1 cellular context compared by ENCODE assay signal in the genomic region with DNA sequence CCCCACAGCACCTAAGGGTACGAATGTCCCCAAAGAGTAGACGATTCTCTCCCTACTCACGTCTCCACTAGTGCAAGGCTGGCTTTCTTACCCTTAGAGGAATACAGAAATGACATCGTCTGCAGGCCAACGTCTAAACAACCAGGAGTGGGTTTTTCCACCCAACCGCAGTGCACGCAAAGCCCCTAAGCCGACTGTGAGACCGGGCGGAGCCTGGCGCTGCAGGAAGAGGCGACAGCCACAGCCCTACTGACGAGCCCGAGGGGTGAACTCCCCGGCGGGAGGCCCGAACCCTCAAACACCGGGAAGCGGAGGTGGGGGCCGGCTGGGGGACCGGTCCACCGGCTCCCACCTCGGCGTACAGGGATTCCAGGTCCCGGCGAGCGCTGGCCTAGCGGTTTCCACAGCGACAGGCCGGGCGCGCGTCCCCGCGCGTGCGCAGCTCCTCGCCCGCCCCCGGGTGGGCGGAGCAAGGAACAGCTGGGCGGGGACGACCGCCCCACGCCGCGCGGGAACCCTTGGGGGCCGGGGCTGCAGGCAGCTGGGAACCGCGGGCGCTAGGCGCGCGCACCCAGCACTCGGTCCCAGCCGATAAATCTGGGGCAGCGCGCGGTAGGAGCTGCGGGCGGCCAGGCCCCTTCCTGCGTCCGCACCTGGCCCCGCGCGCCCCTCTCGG.
TF ChIP-seq lines count a peak whose summit lies in the region.

A gene with protein sequence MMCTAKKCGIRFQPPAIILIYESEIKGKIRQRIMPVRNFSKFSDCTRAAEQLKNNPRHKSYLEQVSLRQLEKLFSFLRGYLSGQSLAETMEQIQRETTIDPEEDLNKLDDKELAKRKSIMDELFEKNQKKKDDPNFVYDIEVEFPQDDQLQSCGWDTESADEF (minus strand): TSS at position 413 of the 676 bp plus-strand sequence. CDS start 3,593 bp downstream, outside the sequence.
A gene (plus strand): TSS at position 540 of the 676 bp plus-strand sequence.

TF ChIP-seq in K562, 482 proteins besides CTCF, POLR2A, EP300 and RAD21 (continued from another document and continues in another):
- TF ChIP-seq, protein P1, sequence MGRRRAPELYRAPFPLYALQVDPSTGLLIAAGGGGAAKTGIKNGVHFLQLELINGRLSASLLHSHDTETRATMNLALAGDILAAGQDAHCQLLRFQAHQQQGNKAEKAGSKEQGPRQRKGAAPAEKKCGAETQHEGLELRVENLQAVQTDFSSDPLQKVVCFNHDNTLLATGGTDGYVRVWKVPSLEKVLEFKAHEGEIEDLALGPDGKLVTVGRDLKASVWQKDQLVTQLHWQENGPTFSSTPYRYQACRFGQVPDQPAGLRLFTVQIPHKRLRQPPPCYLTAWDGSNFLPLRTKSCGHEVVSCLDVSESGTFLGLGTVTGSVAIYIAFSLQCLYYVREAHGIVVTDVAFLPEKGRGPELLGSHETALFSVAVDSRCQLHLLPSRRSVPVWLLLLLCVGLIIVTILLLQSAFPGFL (CRISPR knock-in tag; IDR thresholded peaks at IDR 0.05) = no peak
- TF ChIP-seq ARNT (IDR thresholded peaks at IDR 0.05) = no peak
- no peak; the same call in 1 of the 2 replicates for TF ChIP-seq ZNF431 (CRISPR knock-in tag; IDR thresholded peaks at IDR 0.05)
- no peak; the same call in 1 of the 2 replicates for TF ChIP-seq EP400 (IDR thresholded peaks at IDR 0.05)
- TF ChIP-seq, protein P2, sequence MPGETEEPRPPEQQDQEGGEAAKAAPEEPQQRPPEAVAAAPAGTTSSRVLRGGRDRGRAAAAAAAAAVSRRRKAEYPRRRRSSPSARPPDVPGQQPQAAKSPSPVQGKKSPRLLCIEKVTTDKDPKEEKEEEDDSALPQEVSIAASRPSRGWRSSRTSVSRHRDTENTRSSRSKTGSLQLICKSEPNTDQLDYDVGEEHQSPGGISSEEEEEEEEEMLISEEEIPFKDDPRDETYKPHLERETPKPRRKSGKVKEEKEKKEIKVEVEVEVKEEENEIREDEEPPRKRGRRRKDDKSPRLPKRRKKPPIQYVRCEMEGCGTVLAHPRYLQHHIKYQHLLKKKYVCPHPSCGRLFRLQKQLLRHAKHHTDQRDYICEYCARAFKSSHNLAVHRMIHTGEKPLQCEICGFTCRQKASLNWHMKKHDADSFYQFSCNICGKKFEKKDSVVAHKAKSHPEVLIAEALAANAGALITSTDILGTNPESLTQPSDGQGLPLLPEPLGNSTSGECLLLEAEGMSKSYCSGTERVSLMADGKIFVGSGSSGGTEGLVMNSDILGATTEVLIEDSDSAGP (CRISPR knock-in tag; IDR thresholded peaks at IDR 0.05) = no peak
- TF ChIP-seq KDM5B (IDR thresholded peaks at IDR 0.05; ENCODE audit: insufficient replicate concordance, low read depth, low read length) = peak; percentile 57
- TF ChIP-seq, protein P3, sequence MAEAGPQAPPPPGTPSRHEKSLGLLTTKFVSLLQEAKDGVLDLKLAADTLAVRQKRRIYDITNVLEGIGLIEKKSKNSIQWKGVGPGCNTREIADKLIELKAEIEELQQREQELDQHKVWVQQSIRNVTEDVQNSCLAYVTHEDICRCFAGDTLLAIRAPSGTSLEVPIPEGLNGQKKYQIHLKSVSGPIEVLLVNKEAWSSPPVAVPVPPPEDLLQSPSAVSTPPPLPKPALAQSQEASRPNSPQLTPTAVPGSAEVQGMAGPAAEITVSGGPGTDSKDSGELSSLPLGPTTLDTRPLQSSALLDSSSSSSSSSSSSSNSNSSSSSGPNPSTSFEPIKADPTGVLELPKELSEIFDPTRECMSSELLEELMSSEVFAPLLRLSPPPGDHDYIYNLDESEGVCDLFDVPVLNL (CRISPR knock-in tag; IDR thresholded peaks at IDR 0.05; ENCODE audit: low read depth) = no peak
- no peak for TF ChIP-seq NFIX (CRISPR knock-in tag; IDR thresholded peaks at IDR 0.05; ENCODE audit: low read depth)
- TF ChIP-seq, protein P4, sequence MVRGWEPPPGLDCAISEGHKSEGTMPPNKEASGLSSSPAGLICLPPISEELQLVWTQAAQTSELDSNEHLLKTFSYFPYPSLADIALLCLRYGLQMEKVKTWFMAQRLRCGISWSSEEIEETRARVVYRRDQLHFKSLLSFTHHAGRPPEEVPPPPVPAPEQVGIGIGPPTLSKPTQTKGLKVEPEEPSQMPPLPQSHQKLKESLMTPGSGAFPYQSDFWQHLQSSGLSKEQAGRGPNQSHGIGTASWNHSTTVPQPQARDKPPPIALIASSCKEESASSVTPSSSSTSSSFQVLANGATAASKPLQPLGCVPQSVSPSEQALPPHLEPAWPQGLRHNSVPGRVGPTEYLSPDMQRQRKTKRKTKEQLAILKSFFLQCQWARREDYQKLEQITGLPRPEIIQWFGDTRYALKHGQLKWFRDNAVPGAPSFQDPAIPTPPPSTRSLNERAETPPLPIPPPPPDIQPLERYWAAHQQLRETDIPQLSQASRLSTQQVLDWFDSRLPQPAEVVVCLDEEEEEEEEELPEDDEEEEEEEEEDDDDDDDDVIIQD (CRISPR knock-in tag; IDR thresholded peaks at IDR 0.05) = no peak
- TF ChIP-seq NBN (IDR thresholded peaks at IDR 0.05; ENCODE audit: low read depth) = no peak
- TF ChIP-seq, protein P5, sequence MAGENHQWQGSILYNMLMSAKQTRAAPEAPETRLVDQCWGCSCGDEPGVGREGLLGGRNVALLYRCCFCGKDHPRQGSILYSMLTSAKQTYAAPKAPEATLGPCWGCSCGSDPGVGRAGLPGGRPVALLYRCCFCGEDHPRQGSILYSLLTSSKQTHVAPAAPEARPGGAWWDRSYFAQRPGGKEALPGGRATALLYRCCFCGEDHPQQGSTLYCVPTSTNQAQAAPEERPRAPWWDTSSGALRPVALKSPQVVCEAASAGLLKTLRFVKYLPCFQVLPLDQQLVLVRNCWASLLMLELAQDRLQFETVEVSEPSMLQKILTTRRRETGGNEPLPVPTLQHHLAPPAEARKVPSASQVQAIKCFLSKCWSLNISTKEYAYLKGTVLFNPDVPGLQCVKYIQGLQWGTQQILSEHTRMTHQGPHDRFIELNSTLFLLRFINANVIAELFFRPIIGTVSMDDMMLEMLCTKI (IDR thresholded peaks at IDR 0.05; ENCODE audit: partially characterized antibody) = no peak
- TF ChIP-seq ZNF707 (CRISPR knock-in tag; conservative IDR thresholded peaks at IDR 0.05) = no peak
- TF ChIP-seq ILF3 (IDR thresholded peaks at IDR 0.05; ENCODE audit: borderline replicate concordance) = 0 out of 2 replicates have a peak, but pooled peaks have one; percentile 59
- no peak for TF ChIP-seq SLC30A9 (CRISPR knock-in tag; IDR thresholded peaks at IDR 0.05)
- TF ChIP-seq SP1 (CRISPR knock-in tag; IDR thresholded peaks at IDR 0.05) = peak; percentile 41
- TF ChIP-seq ZNF3 (CRISPR knock-in tag; IDR thresholded peaks at IDR 0.05) = no peak
- TF ChIP-seq SMARCA5 (IDR thresholded peaks at IDR 0.05) = no peak
- no peak for TF ChIP-seq KLF6 (CRISPR knock-in tag; IDR thresholded peaks at IDR 0.05; ENCODE audit: borderline replicate concordance)
- TF ChIP-seq BMI1 (IDR thresholded peaks at IDR 0.05; ENCODE audit: low read length) = 0 out of 2 replicates have a peak, but pooled peaks have one; percentile 24
- TF ChIP-seq, protein P6, sequence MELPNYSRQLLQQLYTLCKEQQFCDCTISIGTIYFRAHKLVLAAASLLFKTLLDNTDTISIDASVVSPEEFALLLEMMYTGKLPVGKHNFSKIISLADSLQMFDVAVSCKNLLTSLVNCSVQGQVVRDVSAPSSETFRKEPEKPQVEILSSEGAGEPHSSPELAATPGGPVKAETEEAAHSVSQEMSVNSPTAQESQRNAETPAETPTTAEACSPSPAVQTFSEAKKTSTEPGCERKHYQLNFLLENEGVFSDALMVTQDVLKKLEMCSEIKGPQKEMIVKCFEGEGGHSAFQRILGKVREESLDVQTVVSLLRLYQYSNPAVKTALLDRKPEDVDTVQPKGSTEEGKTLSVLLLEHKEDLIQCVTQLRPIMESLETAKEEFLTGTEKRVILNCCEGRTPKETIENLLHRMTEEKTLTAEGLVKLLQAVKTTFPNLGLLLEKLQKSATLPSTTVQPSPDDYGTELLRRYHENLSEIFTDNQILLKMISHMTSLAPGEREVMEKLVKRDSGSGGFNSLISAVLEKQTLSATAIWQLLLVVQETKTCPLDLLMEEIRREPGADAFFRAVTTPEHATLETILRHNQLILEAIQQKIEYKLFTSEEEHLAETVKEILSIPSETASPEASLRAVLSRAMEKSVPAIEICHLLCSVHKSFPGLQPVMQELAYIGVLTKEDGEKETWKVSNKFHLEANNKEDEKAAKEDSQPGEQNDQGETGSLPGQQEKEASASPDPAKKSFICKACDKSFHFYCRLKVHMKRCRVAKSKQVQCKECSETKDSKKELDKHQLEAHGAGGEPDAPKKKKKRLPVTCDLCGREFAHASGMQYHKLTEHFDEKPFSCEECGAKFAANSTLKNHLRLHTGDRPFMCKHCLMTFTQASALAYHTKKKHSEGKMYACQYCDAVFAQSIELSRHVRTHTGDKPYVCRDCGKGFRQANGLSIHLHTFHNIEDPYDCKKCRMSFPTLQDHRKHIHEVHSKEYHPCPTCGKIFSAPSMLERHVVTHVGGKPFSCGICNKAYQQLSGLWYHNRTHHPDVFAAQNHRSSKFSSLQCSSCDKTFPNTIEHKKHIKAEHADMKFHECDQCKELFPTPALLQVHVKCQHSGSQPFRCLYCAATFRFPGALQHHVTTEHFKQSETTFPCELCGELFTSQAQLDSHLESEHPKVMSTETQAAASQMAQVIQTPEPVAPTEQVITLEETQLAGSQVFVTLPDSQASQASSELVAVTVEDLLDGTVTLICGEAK (IDR thresholded peaks at IDR 0.05) = no peak; the same call in 1 of the 2 replicates
- TF ChIP-seq, protein P6 (CRISPR knock-in tag; IDR thresholded peaks at IDR 0.05) = no peak
- no peak for TF ChIP-seq NR3C1 (CRISPR knock-in tag; IDR thresholded peaks at IDR 0.05)
- no peak for TF ChIP-seq WHSC1 (IDR thresholded peaks at IDR 0.05; ENCODE audit: low read length)
- TF ChIP-seq ZNF780A (CRISPR knock-in tag; IDR thresholded peaks at IDR 0.05) = no peak
- TF ChIP-seq XRCC4 (IDR thresholded peaks at IDR 0.05; ENCODE audit: extremely low read depth, insufficient read depth, insufficient read length) = no peak
- TF ChIP-seq, protein P7, sequence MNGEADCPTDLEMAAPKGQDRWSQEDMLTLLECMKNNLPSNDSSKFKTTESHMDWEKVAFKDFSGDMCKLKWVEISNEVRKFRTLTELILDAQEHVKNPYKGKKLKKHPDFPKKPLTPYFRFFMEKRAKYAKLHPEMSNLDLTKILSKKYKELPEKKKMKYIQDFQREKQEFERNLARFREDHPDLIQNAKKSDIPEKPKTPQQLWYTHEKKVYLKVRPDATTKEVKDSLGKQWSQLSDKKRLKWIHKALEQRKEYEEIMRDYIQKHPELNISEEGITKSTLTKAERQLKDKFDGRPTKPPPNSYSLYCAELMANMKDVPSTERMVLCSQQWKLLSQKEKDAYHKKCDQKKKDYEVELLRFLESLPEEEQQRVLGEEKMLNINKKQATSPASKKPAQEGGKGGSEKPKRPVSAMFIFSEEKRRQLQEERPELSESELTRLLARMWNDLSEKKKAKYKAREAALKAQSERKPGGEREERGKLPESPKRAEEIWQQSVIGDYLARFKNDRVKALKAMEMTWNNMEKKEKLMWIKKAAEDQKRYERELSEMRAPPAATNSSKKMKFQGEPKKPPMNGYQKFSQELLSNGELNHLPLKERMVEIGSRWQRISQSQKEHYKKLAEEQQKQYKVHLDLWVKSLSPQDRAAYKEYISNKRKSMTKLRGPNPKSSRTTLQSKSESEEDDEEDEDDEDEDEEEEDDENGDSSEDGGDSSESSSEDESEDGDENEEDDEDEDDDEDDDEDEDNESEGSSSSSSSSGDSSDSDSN (IDR thresholded peaks at IDR 0.05; ENCODE audit: borderline replicate concordance in 1 of 2, low read depth in 2 of 2, low read length in 2 of 2) = peak; percentile 50 to 78; a peak in 2 of 4 replicates
- TF ChIP-seq TAF7 (tag; IDR thresholded peaks at IDR 0.05) = no peak
- TF ChIP-seq ADNP (tag; IDR thresholded peaks at IDR 0.05) = no peak
- TF ChIP-seq ZNF282 (CRISPR knock-in tag; IDR thresholded peaks at IDR 0.05) = no peak
- TF ChIP-seq ZNF589 (CRISPR knock-in tag; IDR thresholded peaks at IDR 0.05; ENCODE audit: low read depth) = no peak
- peak; percentile 35; the same call in 1 of the 2 replicates for TF ChIP-seq ZBTB1 (CRISPR knock-in tag; IDR thresholded peaks at IDR 0.05; ENCODE audit: borderline replicate concordance, low read depth)
- no peak for TF ChIP-seq SNRNP70 (optimal IDR thresholded peaks at IDR 0.05; ENCODE audit: low read depth, low read length)
- no peak for TF ChIP-seq SMARCA4 (IDR thresholded peaks at IDR 0.05)
- no peak for TF ChIP-seq PTRF (tag; IDR thresholded peaks at IDR 0.05)
- TF ChIP-seq ETV1 (tag; conservative IDR thresholded peaks at IDR 0.05; ENCODE audit: low read depth) = no peak
- no peak for TF ChIP-seq POLR3G (IDR thresholded peaks at IDR 0.05; ENCODE audit: extremely low read depth, insufficient read length, insufficient replicate concordance)
- TF ChIP-seq ATF1 (CRISPR knock-in tag; IDR thresholded peaks at IDR 0.05) = no peak
- TF ChIP-seq ATF1 (tag; IDR thresholded peaks at IDR 0.05) = peak; percentile 5
- TF ChIP-seq, protein P8, sequence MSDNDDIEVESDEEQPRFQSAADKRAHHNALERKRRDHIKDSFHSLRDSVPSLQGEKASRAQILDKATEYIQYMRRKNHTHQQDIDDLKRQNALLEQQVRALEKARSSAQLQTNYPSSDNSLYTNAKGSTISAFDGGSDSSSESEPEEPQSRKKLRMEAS (CRISPR knock-in tag; IDR thresholded peaks at IDR 0.05) = peak; percentile 26; the same call in 1 of the 2 replicates
